In the genomic region with DNA sequence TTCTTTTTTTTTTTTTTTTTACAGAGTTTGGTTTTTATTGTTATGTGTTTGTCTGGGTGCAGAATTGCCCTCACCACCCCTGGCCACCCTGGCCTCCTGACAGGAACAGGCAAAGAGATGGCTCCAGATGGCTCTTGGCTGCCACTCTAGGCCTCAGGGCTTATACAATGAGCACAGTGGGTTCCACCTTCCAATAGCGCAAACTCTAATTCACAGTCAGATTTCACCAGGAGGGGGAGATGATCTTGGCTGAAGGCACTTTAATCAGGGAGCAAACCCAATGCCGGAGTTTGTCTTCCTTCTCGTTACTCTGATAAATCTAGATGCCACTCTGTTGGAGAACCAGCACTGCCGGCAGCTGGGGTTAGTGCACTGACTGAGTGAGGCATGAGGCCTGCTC, we compare ENCODE assay signal across 27 cellular contexts. TPM values are rescaled to one million over a fixed set of nuclear protein-coding genes. Genes with fewer than 3 reads are reported as not detected.
DNase-seq lines count a peak whose midpoint lies in the region; ATAC-seq and TF ChIP-seq lines count a peak whose summit lies in the region.
"Had no signal": no experiment of that assay in that cellular context is flagged by ENCODE, and none has a peak within 500 bp of the region (broad histone marks: within the 10 kb centered on the region; RNA-seq: fewer than 3 reads in every experiment).

No MANE protein-coding gene starts in this region.

- peaks cover 8% of the 10 kb centered on the region; the same call in 2 of the 3 replicates for H3K4me1 Mint-ChIP-seq in GM23338
- H3K4me1 Mint-ChIP-seq: activated T-helper 17 cell treated with anti-CD3 and anti-CD28 coated beads, Interleukin-2, amount 50 U/mL, for 72 hours; CD4-positive, CD25-positive, alpha-beta regulatory T cell; stimulated activated naive CD8-positive, alpha-beta T cell treated with anti-CD3 and anti-CD28 coated beads, Interleukin-15, amount 100 ng/mL, for 72 hours had no signal

- no peak for TF ChIP-seq POLR2A in upper lobe of left lung (IDR thresholded peaks at IDR 0.05)

- no peak overlapping the region for H2AFZ ChIP-seq in GM23338

- no peaks in the 10 kb centered on the region for H3K9me3 ChIP-seq in upper lobe of left lung
- H3K9me3 ChIP-seq: heart right ventricle, neutrophil, psoas muscle, thyroid gland had no signal

- H3K4me3 Mint-ChIP-seq in GM23338: no peak overlapping the region
- H3K4me3 Mint-ChIP-seq: activated naive CD8-positive, alpha-beta T cell; activated T-helper 17 cell treated with anti-CD3 and anti-CD28 coated beads, Interleukin-2, amount 50 U/mL, for 72 hours; CD4-positive, CD25-positive, alpha-beta regulatory T cell; stimulated activated naive CD8-positive, alpha-beta T cell treated with anti-CD3 and anti-CD28 coated beads, Interleukin-15, amount 100 ng/mL, for 72 hours had no signal

- no peaks in the 10 kb centered on the region for H4K20me1 ChIP-seq in GM23338 (replicated peaks; ENCODE audit: insufficient read depth)

- no peak overlapping the region for H3K27ac ChIP-seq in GM23338 (ENCODE audit: low read depth)
- H3K27ac ChIP-seq in upper lobe of left lung: no peak overlapping the region
- H3K27ac ChIP-seq: heart right ventricle, neutrophil, psoas muscle, thyroid gland had no signal

- H3K27me3 Mint-ChIP-seq in GM23338 (ENCODE audit: insufficient read depth, low read depth, poor library complexity): peaks cover 3% of the 10 kb centered on the region
- H3K27me3 Mint-ChIP-seq: stimulated activated naive CD8-positive, alpha-beta T cell treated with anti-CD3 and anti-CD28 coated beads, Interleukin-15, amount 100 ng/mL, for 72 hours had no signal

- WGBS in upper lobe of left lung, 2 donors: 95 to 97% methylated on average over 4 of the region's 4 CpGs

- H3K4me1 ChIP-seq in GM23338 (ENCODE audit: insufficient read depth) (no peaks in the 10 kb centered on the region; the same call in 1 of the 2 replicates), upper lobe of left lung (no peaks in the 10 kb centered on the region)
- H3K4me1 ChIP-seq: heart right ventricle, psoas muscle had no signal

- H3K36me3 Mint-ChIP-seq in GM23338 (ENCODE audit: low read depth): no peaks in the 10 kb centered on the region
- H3K36me3 Mint-ChIP-seq: activated naive CD8-positive, alpha-beta T cell; CD4-positive, CD25-positive, alpha-beta regulatory T cell had no signal

- no peak overlapping the region for H3K27ac Mint-ChIP-seq in GM23338
- H3K27ac Mint-ChIP-seq: activated naive CD8-positive, alpha-beta T cell; activated T-helper 17 cell treated with anti-CD3 and anti-CD28 coated beads, Interleukin-2, amount 50 U/mL, for 72 hours; CD4-positive, CD25-positive, alpha-beta regulatory T cell; stimulated activated naive CD8-positive, alpha-beta T cell treated with anti-CD3 and anti-CD28 coated beads, Interleukin-15, amount 100 ng/mL, for 72 hours had no signal

- TF ChIP-seq CTCF in GM23338 (conservative IDR thresholded peaks at IDR 0.05; ENCODE audit: low read depth in 2 of 2) (peak in 1 of 2 experiments; percentile 34; a peak in 2 of 4 replicates), upper lobe of left lung (IDR thresholded peaks at IDR 0.05) (no peak)

- no peak overlapping the region for H3K4me2 ChIP-seq in GM23338

- H3F3A ChIP-seq in GM23338 (replicated peaks; ENCODE audit: low read depth): no peaks in the 10 kb centered on the region

- H3K4me3 ChIP-seq in GM23338: no peak overlapping the region
- no peak overlapping the region for H3K4me3 ChIP-seq in upper lobe of left lung
- H3K4me3 ChIP-seq: heart right ventricle, psoas muscle, thyroid gland had no signal

- DNase-seq in DMS 273 (lab: John Stamatoyannopoulos, UW; ENCODE audit: unreplicated experiment) (peak; percentile 65), GM23338 (ENCODE audit: low spot score) (peak; percentile 43), NCI-H69 (lab: John Stamatoyannopoulos, UW) (peak; percentile 90), cerebellar nuclear complex (lab: John Stamatoyannopoulos, UW) (peak; percentile 68 to 87), upper lobe of left lung (no peak)
- DNase-seq in stimulated activated CD4-positive, alpha-beta T cell treated with anti-CD3 and anti-CD28 coated beads, Interleukin-4, amount 100 ng/mL, for 4 hours: no peak
- DNase-seq: activated CD4-positive, alpha-beta T cell treated with anti-CD3 and anti-CD28 coated beads, Interleukin-2, amount 50 U/mL, for 4 hours; activated CD4-positive, CD25-positive, alpha-beta regulatory T cell; activated CD8-positive, alpha-beta memory T cell treated with anti-CD3 and anti-CD28 coated beads, Interleukin-2, amount 50 U/mL, for 4 hours; aorta; CD4-positive, CD25-positive, alpha-beta regulatory T cell; central memory CD4-positive, alpha-beta T cell; GDM1; GOT3; heart right ventricle; left cardiac atrium; mesenchymal stem cell; NCI-H2107; psoas muscle; stimulated activated naive CD8-positive, alpha-beta T cell treated with anti-CD3 and anti-CD28 coated beads, Interleukin-15, amount 100 ng/mL, for 72 hours; SW 1271; thyroid gland had no signal

- H3K79me2 ChIP-seq in GM23338 (replicated peaks; ENCODE audit: insufficient read depth): no peaks in the 10 kb centered on the region

- H3K9me2 ChIP-seq in GM23338 (ENCODE audit: insufficient read depth): peaks cover 8% of the 10 kb centered on the region; the same call in 1 of the 2 replicates

- H3K36me3 ChIP-seq in GM23338 (ENCODE audit: insufficient read depth) (no peaks in the 10 kb centered on the region), upper lobe of left lung (no peaks in the 10 kb centered on the region)
- H3K36me3 ChIP-seq: heart right ventricle, neutrophil, thyroid gland had no signal

- no peak for TF ChIP-seq EP300 in upper lobe of left lung (IDR thresholded peaks at IDR 0.05)

- no peaks in the 10 kb centered on the region for H3K9me3 Mint-ChIP-seq in GM23338
- H3K9me3 Mint-ChIP-seq: activated T-helper 17 cell treated with anti-CD3 and anti-CD28 coated beads, Interleukin-2, amount 50 U/mL, for 72 hours; stimulated activated naive CD8-positive, alpha-beta T cell treated with anti-CD3 and anti-CD28 coated beads, Interleukin-15, amount 100 ng/mL, for 72 hours had no signal

- no peaks in the 10 kb centered on the region for H3K27me3 ChIP-seq in GM23338 (ENCODE audit: insufficient read depth)
- H3K27me3 ChIP-seq in upper lobe of left lung: peaks cover 0 to under 1% (median 0%) of the 10 kb centered on the region in 4 donors
- H3K27me3 ChIP-seq: heart right ventricle, neutrophil, thyroid gland had no signal

- ATAC-seq in GM23338: peak; percentile 50; the same call in 1 of the 3 replicates
- ATAC-seq in upper lobe of left lung (ENCODE audit: low FRiP score in 2 of 2): no peak
- no peak for ATAC-seq in GM19467 (IDR thresholded peaks at IDR 0.05; ENCODE audit: unreplicated experiment)
- ATAC-seq: activated T-helper 17 cell treated with anti-CD3 and anti-CD28 coated beads, Interleukin-2, amount 50 U/mL, for 72 hours; heart right ventricle; left cardiac atrium; psoas muscle; Right ventricle myocardium inferior; stimulated activated naive CD8-positive, alpha-beta T cell treated with anti-CD3 and anti-CD28 coated beads, Interleukin-15, amount 100 ng/mL, for 72 hours had no signal

TF ChIP-seq in GM23338, 12 proteins besides CTCF, POLR2A, EP300 and RAD21:
- TF ChIP-seq EZH2 (IDR thresholded peaks at IDR 0.05; ENCODE audit: low read depth, unreplicated experiment) (no peak), STAT1 (IDR thresholded peaks at IDR 0.05; ENCODE audit: unreplicated experiment) (no peak)

RNA-seq across cellular contexts. Expression of a gene that starts 24.9 kb away (rescaled TPM):
- total RNA-seq in GM23338 (2014; rRNA removed; shearing (Covaris generic)): 16.5 and 18.5 TPM in 2 replicates
- 8.8 and 10.3 TPM in 2 replicates for polyA plus RNA-seq in GM23338 (2016; fragmentation: Nextera tagmentation; extraction: Ambion mirVana)
- total RNA-seq in upper lobe of left lung: 10 to 100 TPM in 5 of 6 donors, 1 to 10 TPM in 1; 4.2 to 53.7 (median 23.3) TPM
- total RNA-seq: activated T-helper 17 cell treated with anti-CD3 and anti-CD28 coated beads, Interleukin-2, amount 50 U/mL, for 72 hours had no signal

Comparison
In these comparisons a context has a peak if more than half of its experiments do, and no peak if none do; other contexts are left out.
1. DNase-seq: peak in DMS 273 (single experiment), GM23338 (single experiment), NCI-H69 (single experiment) and cerebellar nuclear complex (2 of 2); none in stimulated activated CD4-positive, alpha-beta T cell treated with anti-CD3 and anti-CD28 coated beads, Interleukin-4, amount 100 ng/mL, for 4 hours (0 of 2) and upper lobe of left lung (0 of 2).